In the genomic region with DNA sequence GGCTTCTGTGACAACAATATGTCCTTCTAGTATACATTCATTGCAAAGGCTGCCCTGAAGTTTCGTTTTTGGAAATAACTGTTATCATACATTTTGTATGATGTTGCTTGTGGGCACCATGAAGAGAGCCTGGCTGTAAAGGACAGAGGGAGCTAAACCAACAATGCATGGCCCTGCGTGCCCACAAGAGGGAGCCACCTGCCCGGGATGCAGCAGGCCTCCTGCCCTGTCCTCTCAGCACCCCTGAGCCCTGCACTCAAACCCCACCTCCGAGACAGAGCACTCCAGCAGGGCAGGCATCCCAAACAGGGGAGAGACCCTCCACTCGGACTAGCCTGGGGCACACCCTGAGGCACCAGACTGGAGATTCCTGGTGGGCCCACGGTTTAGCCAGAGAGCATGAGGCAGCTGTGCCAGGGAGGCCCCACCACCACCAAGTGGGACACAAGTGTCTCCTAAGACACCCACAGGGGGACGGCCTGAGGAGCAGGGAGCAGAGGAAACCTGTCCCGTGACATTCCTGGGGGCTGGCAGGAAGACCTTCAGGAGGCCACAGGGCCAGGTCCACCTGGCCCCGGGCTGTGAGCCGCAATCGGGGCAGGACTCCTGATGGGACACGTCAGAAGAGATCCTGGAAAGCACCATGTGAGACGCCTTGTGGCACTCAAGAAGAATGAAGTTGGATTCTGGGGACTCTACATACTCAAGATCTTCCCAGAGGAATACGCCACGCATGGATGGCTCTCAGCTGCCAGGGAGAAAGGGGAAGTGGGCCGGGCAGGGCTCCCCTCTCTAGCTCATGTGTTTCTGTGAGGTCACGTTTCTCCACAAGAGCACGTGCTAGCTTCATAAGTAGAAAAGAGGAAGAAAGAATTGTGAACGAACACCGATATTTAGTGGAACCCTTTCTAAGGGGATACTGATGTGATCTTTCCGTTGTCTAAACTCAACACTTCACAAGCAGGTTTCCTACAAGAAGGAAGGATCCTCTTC, we compare ENCODE assay signal across 8 cellular contexts. TPM values are rescaled to one million over a fixed set of nuclear protein-coding genes. Genes with fewer than 3 reads are reported as not detected.
DNase-seq lines count a peak whose midpoint lies in the region; ATAC-seq and TF ChIP-seq lines count a peak whose summit lies in the region.
"Not testable (repeated sequence)": the region's sequence is repeated elsewhere in the genome, so short reads cannot be mapped to it uniquely, and the experiment has no call there.

No MANE protein-coding gene starts in this region.

- H3K27me3 Mint-ChIP-seq in CD4-positive, alpha-beta T cell = not testable (repeated sequence)

- peak; percentile 82 for ATAC-seq in CD4-positive, alpha-beta T cell (ENCODE audit: poor library complexity)

- not testable (repeated sequence) for H3K27ac ChIP-seq in CD4-positive, alpha-beta T cell (ENCODE audit: low read depth, low read length); PC-9; left ventricle myocardium inferior (replicated peaks)

- H3K9me3 Mint-ChIP-seq in CD4-positive, alpha-beta T cell = not testable (repeated sequence)

- H2AFZ ChIP-seq in PC-9 = not testable (repeated sequence)

- BruUV-seq in PC-9 (replicated peaks; lab: Mats Ljungman, UMichigan) = not testable (repeated sequence)

- H3K4me1 Mint-ChIP-seq in CD4-positive, alpha-beta T cell (ENCODE audit: low read depth) = not testable (repeated sequence)

- not testable (repeated sequence) for H3K4me3 ChIP-seq in PC-9; astrocyte of the cerebellum (ENCODE audit: low read depth, low read length); left ventricle myocardium inferior

- not testable (repeated sequence) for H3K79me2 ChIP-seq in PC-9 (ENCODE audit: low read depth)

- H3F3A ChIP-seq in PC-9 (ENCODE audit: insufficient read depth, low read depth) = not testable (repeated sequence)

- not testable (repeated sequence) for TF ChIP-seq CTCF in CD4-positive, alpha-beta T cell (IDR thresholded peaks at IDR 0.05)
- TF ChIP-seq CTCF in GM20000 (IDR thresholded peaks at IDR 0.05; ENCODE audit: extremely low read depth, missing control alignments) (peak; percentile 27), PC-9 (conservative IDR thresholded peaks at IDR 0.05) (peak; percentile 60), astrocyte of the cerebellum (IDR thresholded peaks at IDR 0.05; ENCODE audit: low read depth, low read length, missing control alignments) (peak; percentile 9), left ventricle myocardium inferior (IDR thresholded peaks at IDR 0.05; ENCODE audit: borderline replicate concordance) (peak; percentile 30)

- H3K36me3 ChIP-seq in PC-9 (ENCODE audit: low read depth); left ventricle myocardium inferior: not testable (repeated sequence)

- H3K9me3 ChIP-seq in CD4-positive, alpha-beta T cell (ENCODE audit: control insufficient read depth, low read length); PC-9 (ENCODE audit: insufficient read depth, low read depth); left ventricle myocardium inferior (replicated peaks): not testable (repeated sequence)

- CTCF ChIA-PET in CD4-positive, alpha-beta T cell (lab: Charles Lee); PC-9 (lab: Charles Lee): not testable (repeated sequence)

- POLR2A ChIA-PET in CD4-positive, alpha-beta T cell (lab: Charles Lee); PC-9 (lab: Charles Lee; ENCODE audit: unreplicated experiment): not testable (repeated sequence)

- H3K9me2 ChIP-seq in PC-9 (ENCODE audit: insufficient read depth) = not testable (repeated sequence)

- not testable (repeated sequence) for H3K4me1 ChIP-seq in PC-9 (replicated peaks; ENCODE audit: insufficient read depth); left ventricle myocardium inferior

- not testable (repeated sequence) for H3K27me3 ChIP-seq in CD4-positive, alpha-beta T cell (ENCODE audit: control insufficient read depth, insufficient read depth, low read length); PC-9 (ENCODE audit: insufficient read depth, low read depth); left ventricle myocardium inferior (ENCODE audit: low read depth)

- in situ Hi-C loops in astrocyte of the cerebellum (cut with HindIII; ENCODE audit: low sequenced_read_pairs) = not testable (repeated sequence)

- not testable (repeated sequence) for H3K4me3 Mint-ChIP-seq in CD4-positive, alpha-beta T cell

- H3K27ac Mint-ChIP-seq in CD4-positive, alpha-beta T cell = not testable (repeated sequence)

- not testable (repeated sequence) for H3K36me3 Mint-ChIP-seq in CD4-positive, alpha-beta T cell (ENCODE audit: low read depth)

- intact Hi-C loops in CD4-positive, alpha-beta T cell (cut with DNase I, micrococcal nuclease); PC-9 (cut with micrococcal nuclease; ENCODE audit: unreplicated experiment); left ventricle myocardium inferior (cut with micrococcal nuclease); posterior cingulate gyrus (cut with DNase I): not testable (repeated sequence)

- not testable (repeated sequence) for H3K4me2 ChIP-seq in PC-9

- H4K20me1 ChIP-seq in PC-9 (ENCODE audit: insufficient read depth) = not testable (repeated sequence)

- peak in 9 of 10 experiments; percentile 28 to 59 (median 47) for DNase-seq in CD4-positive, alpha-beta T cell
- DNase-seq in GM20000 (ENCODE audit: low spot score); astrocyte of the cerebellum (ENCODE audit: low read depth): not testable (repeated sequence)
- DNase-seq in PC-9 = peak in 1 of 2 experiments; percentile 84
- DNase-seq in activated CD8-positive, alpha-beta memory T cell treated with anti-CD3 and anti-CD28 coated beads for 24 hours = peak; percentile 76
- peak; percentile 25 for DNase-seq in left ventricle myocardium inferior
- DNase-seq in posterior cingulate gyrus = peak in 7 of 10 donors; percentile 22 to 87 (median 56)
- peak; percentile 65 for DNase-seq in stimulated activated CD8-positive, alpha-beta memory T cell treated with anti-CD3 and anti-CD28 coated beads, Interleukin-4, amount 100 ng/mL, for 48 hours

RNA-seq across cellular contexts. Expression of a gene that starts 43.0 kb away (rescaled TPM):
- 10 to 100 TPM; 20.6 to 22.6 TPM for total RNA-seq in CD4-positive, alpha-beta T cell
- total RNA-seq in PC-9 (2021) = 60.4 and 66.5 TPM in 2 replicates
- 10.2 TPM for total RNA-seq in left ventricle myocardium inferior
